In the genomic region with DNA sequence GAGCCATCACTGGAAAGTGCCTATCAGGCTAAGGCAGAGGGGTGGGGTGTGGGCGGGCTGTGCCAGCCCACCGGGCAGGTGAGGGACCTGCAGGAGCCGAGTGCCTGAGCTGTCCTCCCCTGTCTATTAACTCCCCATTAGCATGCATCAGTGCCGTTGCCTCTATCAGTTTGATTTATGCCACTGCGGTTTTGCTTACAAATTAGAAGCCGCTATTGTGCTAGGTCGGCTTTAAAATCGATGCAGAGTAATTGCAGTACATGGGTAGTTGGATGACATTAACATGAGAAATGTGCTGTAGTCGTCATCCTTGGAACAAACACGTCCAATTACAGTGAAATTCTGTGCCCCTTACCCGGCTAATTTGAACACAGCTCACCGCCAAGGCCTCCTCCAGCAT, we compare ENCODE assay signal across 1 cellular context.
TF ChIP-seq lines count a peak whose summit lies in the region.

No MANE protein-coding gene starts in this region.

TF ChIP-seq in GM23338, 12 proteins besides CTCF, POLR2A, EP300 and RAD21 (continued from another document):
- TF ChIP-seq ZNF462 (CRISPR knock-in tag; IDR thresholded peaks at IDR 0.05) = no peak
- TF ChIP-seq EZH2 (IDR thresholded peaks at IDR 0.05; ENCODE audit: low read depth, unreplicated experiment) = no peak
- no peak for TF ChIP-seq CREB1 (CRISPR knock-in tag; IDR thresholded peaks at IDR 0.05; ENCODE audit: low read depth)
- TF ChIP-seq STAT1 (IDR thresholded peaks at IDR 0.05; ENCODE audit: unreplicated experiment) = no peak
TF ChIP-seq in GM23338: peak in this region for 0.
